In the genomic region with DNA sequence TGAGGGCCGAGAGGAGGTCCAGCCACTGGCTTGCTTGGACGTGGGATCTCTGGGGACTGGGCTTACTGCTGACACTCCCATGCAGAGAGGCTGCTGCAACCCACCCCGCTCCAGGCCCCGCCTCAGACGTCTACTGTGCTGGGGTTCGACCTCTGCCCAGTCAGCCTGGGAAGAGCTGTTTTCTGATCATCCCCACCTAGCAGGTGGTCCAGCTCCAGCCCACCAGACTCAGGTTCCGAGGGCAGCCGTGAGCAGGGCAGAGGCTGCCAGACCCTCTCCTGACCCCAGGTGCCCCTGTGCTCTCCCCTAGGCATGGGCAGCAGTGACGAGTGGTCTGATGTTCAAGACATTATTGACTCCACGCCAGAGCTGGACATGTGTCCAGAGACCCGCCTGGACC, we compare ENCODE assay signal across 27 cellular contexts.
"Had no signal": no experiment of that assay in that cellular context is flagged by ENCODE, and none has a peak within 500 bp of the region (broad histone marks: within the 10 kb centered on the region; RNA-seq: fewer than 3 reads in every experiment).

No MANE protein-coding gene starts in this region.

- H3K4me1 Mint-ChIP-seq: naive thymus-derived CD8-positive, alpha-beta T cell; nephron progenitor cell; neural crest cell; stimulated activated effector memory CD8-positive, alpha-beta T cell treated with anti-CD3 and anti-CD28 coated beads, Interleukin-12 subunit alpha, Interleukin-12 subunit beta, amount 100 ng/mL, for 72 hours had no signal

- H3K27me3 Mint-ChIP-seq: naive B cell; naive thymus-derived CD8-positive, alpha-beta T cell; natural killer cell treated with Interleukin-12 subunit alpha and Interleukin-12 subunit beta and Interleukin-15 and Interleukin-18, amount 100 ng/mL, for 72 hours; stimulated activated naive B cell treated with anti-CD40 and anti-IgM and Interleukin-4, amounts not matched to agents 10 μg/mL and 1 μg/mL and 100 μg/mL, for 72 hours; stimulated activated naive CD8-positive, alpha-beta T cell treated with anti-CD3 and anti-CD28 coated beads, Interleukin-15, Interleukin-2, amounts not matched to agents 100 ng/mL and 50 ng/mL, for 24 hours; type B pancreatic cell had no signal

- H3K27ac Mint-ChIP-seq: natural killer cell treated with Interleukin-12 subunit alpha and Interleukin-12 subunit beta and Interleukin-15 and Interleukin-18, amount 100 ng/mL, for 72 hours; nephron progenitor cell; stimulated activated effector memory CD8-positive, alpha-beta T cell treated with anti-CD3 and anti-CD28 coated beads, Interleukin-12 subunit alpha, Interleukin-12 subunit beta, amount 100 ng/mL, for 72 hours; stimulated activated naive B cell treated with anti-CD40 and anti-IgM and Interleukin-4, amounts not matched to agents 10 μg/mL and 1 μg/mL and 100 μg/mL, for 72 hours; stimulated activated naive CD8-positive, alpha-beta T cell treated with anti-CD3 and anti-CD28 coated beads, Interleukin-15, Interleukin-2, amounts not matched to agents 100 ng/mL and 50 ng/mL, for 24 hours; type B pancreatic cell had no signal

- H3K9me3 ChIP-seq: neutrophil, pancreas, prostate gland, sigmoid colon, stomach, thoracic aorta, thyroid gland, tibial nerve, upper lobe of right lung, uterus had no signal

- H3K36me3 Mint-ChIP-seq: natural killer cell treated with Interleukin-12 subunit alpha and Interleukin-12 subunit beta and Interleukin-15 and Interleukin-18, amount 100 ng/mL, for 72 hours; type B pancreatic cell had no signal

- FAIRE-seq: pancreas, small intestine had no signal

- ATAC-seq: naive thymus-derived CD8-positive, alpha-beta T cell; natural killer cell treated with Interleukin-12 subunit alpha and Interleukin-12 subunit beta and Interleukin-15 and Interleukin-18, amount 100 ng/mL, for 72 hours; pancreas; right cardiac atrium; stimulated activated effector memory CD8-positive, alpha-beta T cell treated with anti-CD3 and anti-CD28 coated beads, Interleukin-12 subunit alpha, Interleukin-12 subunit beta, amount 100 ng/mL, for 72 hours; stimulated activated naive B cell treated with anti-CD40 and anti-IgM and Interleukin-4, amounts not matched to agents 10 μg/mL and 1 μg/mL and 100 μg/mL, for 72 hours; upper lobe of right lung had no signal

- H3K4me3 Mint-ChIP-seq: naive B cell; naive thymus-derived CD8-positive, alpha-beta T cell; natural killer cell treated with Interleukin-12 subunit alpha and Interleukin-12 subunit beta and Interleukin-15 and Interleukin-18, amount 100 ng/mL, for 72 hours; nephron progenitor cell; neural crest cell; stimulated activated effector memory CD8-positive, alpha-beta T cell treated with anti-CD3 and anti-CD28 coated beads, Interleukin-12 subunit alpha, Interleukin-12 subunit beta, amount 100 ng/mL, for 72 hours; stimulated activated naive B cell treated with anti-CD40 and anti-IgM and Interleukin-4, amounts not matched to agents 10 μg/mL and 1 μg/mL and 100 μg/mL, for 72 hours; stimulated activated naive CD8-positive, alpha-beta T cell treated with anti-CD3 and anti-CD28 coated beads, Interleukin-15, Interleukin-2, amounts not matched to agents 100 ng/mL and 50 ng/mL, for 24 hours; type B pancreatic cell had no signal

- DNase-seq: naive B cell; naive thymus-derived CD8-positive, alpha-beta T cell; nephron progenitor cell; nucleus accumbens; pancreas; right cardiac atrium; sigmoid colon; small intestine; stimulated activated CD4-positive, alpha-beta T cell treated with anti-CD3 and anti-CD28 coated beads, Interleukin-15, amount 100 ng/mL, for 24 hours; stimulated activated CD4-positive, alpha-beta T cell treated with anti-CD3 and anti-CD28 coated beads, Interleukin-2, amount 100 ng/mL, for 24 hours; stimulated activated CD4-positive, alpha-beta T cell treated with anti-CD3 and anti-CD28 coated beads, Interleukin-2, amount 100 ng/mL, for 48 hours; stimulated activated CD4-positive, alpha-beta T cell treated with anti-CD3 and anti-CD28 coated beads, Interleukin-4, amount 100 ng/mL, for 24 hours; stimulated activated naive B cell treated with anti-CD40 and anti-IgM and Interleukin-4, amounts not matched to agents 10 μg/mL and 1 μg/mL and 100 μg/mL, for 72 hours; stimulated activated naive CD4-positive, alpha-beta T cell treated with Interleukin-2 at 50 U/mL for 16 hours; stomach; thyroid gland; upper lobe of right lung; uterus had no signal

- H3K4me3 ChIP-seq: pancreas, prostate gland, sigmoid colon, stomach, thoracic aorta, thyroid gland, tibial nerve, upper lobe of right lung, uterus had no signal

- H3K9me3 Mint-ChIP-seq: naive B cell; naive thymus-derived CD8-positive, alpha-beta T cell; natural killer cell treated with Interleukin-12 subunit alpha and Interleukin-12 subunit beta and Interleukin-15 and Interleukin-18, amount 100 ng/mL, for 72 hours; nephron progenitor cell; neural crest cell; stimulated activated effector memory CD8-positive, alpha-beta T cell treated with anti-CD3 and anti-CD28 coated beads, Interleukin-12 subunit alpha, Interleukin-12 subunit beta, amount 100 ng/mL, for 72 hours; stimulated activated naive B cell treated with anti-CD40 and anti-IgM and Interleukin-4, amounts not matched to agents 10 μg/mL and 1 μg/mL and 100 μg/mL, for 72 hours; stimulated activated naive CD8-positive, alpha-beta T cell treated with anti-CD3 and anti-CD28 coated beads, Interleukin-15, Interleukin-2, amounts not matched to agents 100 ng/mL and 50 ng/mL, for 24 hours; type B pancreatic cell had no signal

- H3K27ac ChIP-seq: neutrophil, pancreas, prostate gland, sigmoid colon, stomach, thoracic aorta, thyroid gland, tibial nerve, upper lobe of right lung, uterus had no signal

- H3K36me3 ChIP-seq: uterus had no signal

- H3K4me1 ChIP-seq: pancreas, prostate gland, sigmoid colon, stomach, thyroid gland, tibial nerve, upper lobe of right lung, uterus had no signal

- H3K27me3 ChIP-seq: neutrophil, pancreas, sigmoid colon, stomach, thyroid gland, tibial nerve, upper lobe of right lung, uterus had no signal
